In the genomic region with DNA sequence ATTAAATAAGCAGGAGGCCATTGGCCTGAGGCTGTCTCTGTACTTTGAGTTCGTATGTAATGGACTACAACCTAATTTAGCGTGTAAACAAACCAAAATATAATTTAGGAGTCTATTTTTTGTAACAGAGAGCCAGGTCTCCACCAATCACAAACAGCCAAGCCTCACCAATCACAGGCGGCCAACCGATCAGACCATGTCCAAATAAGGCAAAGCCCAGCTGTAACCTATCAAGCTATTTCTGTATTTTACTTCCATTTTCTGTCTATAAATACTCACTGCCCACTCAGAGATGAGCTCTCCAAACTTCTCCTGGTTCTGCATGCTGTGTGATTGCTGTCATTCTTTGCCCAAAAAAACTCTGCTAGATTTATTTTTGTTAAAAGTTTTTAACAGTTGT, we compare ENCODE assay signal across 28 cellular contexts.
"Had no signal": no experiment of that assay in that cellular context is flagged by ENCODE, and none has a peak within 500 bp of the region (broad histone marks: within the 10 kb centered on the region; RNA-seq: fewer than 3 reads in every experiment).

No MANE protein-coding gene starts in this region.

- H3K4me3 ChIP-seq: breast epithelium, colonic mucosa, SJSA1 had no signal

- H3K9me3 ChIP-seq: breast epithelium, colonic mucosa, SJSA1 had no signal

- H3K36me3 ChIP-seq: breast epithelium, colonic mucosa, SJSA1 had no signal

- ATAC-seq: activated CD8-positive, alpha-beta T cell treated with anti-CD3 and anti-CD28 coated beads, Interleukin-2, amount 10 ng/mL, durations not matched to agents 7 days and 5 days; Panc1; T-helper 17 cell; WTC11 had no signal

- DNase-seq: activated CD4-positive, alpha-beta T cell treated with anti-CD3 and anti-CD28 coated beads for 48 hours; activated CD4-positive, alpha-beta T cell treated with anti-CD3 and anti-CD28 coated beads, Interleukin-2, amount 50 U/mL, for 4 hours; activated CD4-positive, CD25-positive, alpha-beta regulatory T cell treated with anti-CD3 and anti-CD28 coated beads, Interleukin-2, amount 50 U/mL, for 72 hours; activated CD8-positive, alpha-beta memory T cell treated with anti-CD3 and anti-CD28 coated beads, Interleukin-2, amount 50 U/mL, for 48 hours; activated CD8-positive, alpha-beta T cell treated with anti-CD3 and anti-CD28 coated beads, Interleukin-2, amount 10 ng/mL, durations not matched to agents 7 days and 5 days; activated naive CD4-positive, alpha-beta T cell treated with anti-CD3 and anti-CD28 coated beads, Interleukin-2, amount 50 U/mL, for 16 hours; activated T-cell treated with anti-CD3 and anti-CD28 coated beads, Interleukin-2, amount 50 U/mL, for 1 hour; aorta; caudate nucleus; colonic mucosa; MV-4-11; NCI-H1105; NCI-H1436; NCI-H1694 treated with DMSO at 0.1 percent for 48 hours; NCI-H2029 treated with DMSO at 0.1 percent for 48 hours; NCI-H345; NCI-H510A; NCI-H526 treated with DMSO at 0.1 percent for 48 hours; NCI-H82; NK-92 treated with Interleukin-12 subunit alpha and Interleukin-12 subunit beta, amount 100 ng/mL, for 24 hours; OCI-M1; SHP77; T-helper 17 cell; T-helper 9 cell had no signal

- H3K4me1 ChIP-seq: breast epithelium, colonic mucosa, SJSA1 had no signal

- H3K27me3 ChIP-seq: breast epithelium, colonic mucosa, SJSA1 had no signal

- H3K27ac ChIP-seq: breast epithelium, colonic mucosa, SJSA1 had no signal
